ENCODE assay signal across 1 cellular context in the genomic region with DNA sequence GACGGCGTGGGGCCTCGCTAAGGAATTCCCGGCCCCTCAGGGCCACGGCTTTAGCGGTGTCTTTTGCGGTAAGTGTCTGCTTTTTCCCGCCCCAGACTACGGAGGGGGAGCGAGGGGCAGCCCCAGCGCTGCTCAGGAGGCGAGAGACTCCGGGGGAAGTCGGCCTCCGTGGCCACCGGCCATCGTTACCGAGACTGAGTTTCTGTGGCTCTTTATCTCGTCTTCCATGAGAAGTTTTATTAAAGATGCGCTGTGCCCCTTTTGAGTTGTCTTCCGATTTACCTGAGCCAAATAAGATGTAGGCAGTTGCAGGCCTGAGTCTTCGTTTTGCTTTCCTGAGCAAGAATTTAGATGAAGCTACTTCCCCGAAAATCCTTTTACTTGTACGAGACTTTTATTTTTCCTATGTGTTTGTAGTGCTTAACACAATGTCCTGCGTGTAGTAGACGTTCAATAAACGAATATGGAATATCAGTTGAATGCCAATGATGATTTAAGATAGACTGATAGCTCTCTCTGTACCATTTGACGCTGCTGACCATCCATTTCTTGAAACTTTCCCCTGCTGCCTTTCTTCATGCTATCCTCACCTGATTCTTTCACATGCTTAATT.
A peak's percentile ranks its signal among the peaks of the same experiment; 100 is the strongest.
TF ChIP-seq lines count a peak whose summit lies in the region.

No MANE protein-coding gene starts in this region.

TF ChIP-seq in HepG2, 621 proteins besides CTCF, POLR2A, EP300 and RAD21 (continued from another document and continues in another):
- TF ChIP-seq, protein P1, sequence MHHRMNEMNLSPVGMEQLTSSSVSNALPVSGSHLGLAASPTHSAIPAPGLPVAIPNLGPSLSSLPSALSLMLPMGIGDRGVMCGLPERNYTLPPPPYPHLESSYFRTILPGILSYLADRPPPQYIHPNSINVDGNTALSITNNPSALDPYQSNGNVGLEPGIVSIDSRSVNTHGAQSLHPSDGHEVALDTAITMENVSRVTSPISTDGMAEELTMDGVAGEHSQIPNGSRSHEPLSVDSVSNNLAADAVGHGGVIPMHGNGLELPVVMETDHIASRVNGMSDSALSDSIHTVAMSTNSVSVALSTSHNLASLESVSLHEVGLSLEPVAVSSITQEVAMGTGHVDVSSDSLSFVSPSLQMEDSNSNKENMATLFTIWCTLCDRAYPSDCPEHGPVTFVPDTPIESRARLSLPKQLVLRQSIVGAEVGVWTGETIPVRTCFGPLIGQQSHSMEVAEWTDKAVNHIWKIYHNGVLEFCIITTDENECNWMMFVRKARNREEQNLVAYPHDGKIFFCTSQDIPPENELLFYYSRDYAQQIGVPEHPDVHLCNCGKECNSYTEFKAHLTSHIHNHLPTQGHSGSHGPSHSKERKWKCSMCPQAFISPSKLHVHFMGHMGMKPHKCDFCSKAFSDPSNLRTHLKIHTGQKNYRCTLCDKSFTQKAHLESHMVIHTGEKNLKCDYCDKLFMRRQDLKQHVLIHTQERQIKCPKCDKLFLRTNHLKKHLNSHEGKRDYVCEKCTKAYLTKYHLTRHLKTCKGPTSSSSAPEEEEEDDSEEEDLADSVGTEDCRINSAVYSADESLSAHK (CRISPR knock-in tag; IDR thresholded peaks at IDR 0.05; ENCODE audit: borderline replicate concordance), result no peak
- TF ChIP-seq ZNF556 (CRISPR knock-in tag; IDR thresholded peaks at IDR 0.05; ENCODE audit: borderline replicate concordance) (no peak), SYNCRIP (IDR thresholded peaks at IDR 0.05; ENCODE audit: insufficient read depth, low read depth, low read length) (no peak), ZNF766 (CRISPR knock-in tag; IDR thresholded peaks at IDR 0.05; ENCODE audit: borderline replicate concordance) (no peak), ZNF674 (CRISPR knock-in tag; IDR thresholded peaks at IDR 0.05; ENCODE audit: low read depth) (0 out of 2 replicates have a peak, but pooled peaks have one; percentile 36), ZNF10 (CRISPR knock-in tag; IDR thresholded peaks at IDR 0.05; ENCODE audit: borderline replicate concordance, low read depth) (peak; percentile 88; the same call in 1 of the 2 replicates), ISX (CRISPR knock-in tag; conservative IDR thresholded peaks at IDR 0.05) (no peak), ZBTB7B (CRISPR knock-in tag; IDR thresholded peaks at IDR 0.05) (no peak), ZBTB42 (CRISPR knock-in tag; IDR thresholded peaks at IDR 0.05) (0 out of 2 replicates have a peak, but pooled peaks have one; percentile 2), NFKBIZ (CRISPR knock-in tag; IDR thresholded peaks at IDR 0.05) (no peak), ZNF510 (CRISPR knock-in tag; IDR thresholded peaks at IDR 0.05; ENCODE audit: low read depth) (0 out of 2 replicates have a peak, but pooled peaks have one; percentile 3), KDM6A (CRISPR knock-in tag; IDR thresholded peaks at IDR 0.05; ENCODE audit: low read depth) (no peak), CHD4 (IDR thresholded peaks at IDR 0.05; ENCODE audit: borderline replicate concordance, low read length) (no peak), ZBTB20 (CRISPR knock-in tag; IDR thresholded peaks at IDR 0.05; ENCODE audit: borderline replicate concordance, low read depth) (no peak; the same call in 1 of the 2 replicates), ONECUT2 (CRISPR knock-in tag; IDR thresholded peaks at IDR 0.05) (0 out of 2 replicates have a peak, but pooled peaks have one; percentile 3), FOXK2 (IDR thresholded peaks at IDR 0.05) (no peak), ESRRA (CRISPR knock-in tag; IDR thresholded peaks at IDR 0.05; ENCODE audit: low read depth) (no peak), ZNF296 (CRISPR knock-in tag; conservative IDR thresholded peaks at IDR 0.05) (no peak), CENPT (CRISPR knock-in tag; IDR thresholded peaks at IDR 0.05; ENCODE audit: low read depth) (no peak), SNAI1 (CRISPR knock-in tag; IDR thresholded peaks at IDR 0.05; ENCODE audit: borderline replicate concordance) (0 out of 2 replicates have a peak, but pooled peaks have one; percentile 96), ZNF251 (CRISPR knock-in tag; IDR thresholded peaks at IDR 0.05) (no peak), SPEN (CRISPR knock-in tag; IDR thresholded peaks at IDR 0.05; ENCODE audit: low read depth) (no peak), SMYD3 (CRISPR knock-in tag; IDR thresholded peaks at IDR 0.05) (no peak), ZNF83 (CRISPR knock-in tag; IDR thresholded peaks at IDR 0.05; ENCODE audit: borderline replicate concordance) (no peak), AGO2 (optimal IDR thresholded peaks at IDR 0.05; ENCODE audit: low read depth, low read length) (no peak), SALL1 (CRISPR knock-in tag; IDR thresholded peaks at IDR 0.05) (no peak), NCOA2 (CRISPR knock-in tag; IDR thresholded peaks at IDR 0.05) (no peak), MIXL1 (CRISPR knock-in tag; IDR thresholded peaks at IDR 0.05) (no peak), PCBP2 (optimal IDR thresholded peaks at IDR 0.05; ENCODE audit: low read depth, low read length, poor library complexity, severe bottlenecking) (no peak), ZNF737 (CRISPR knock-in tag; IDR thresholded peaks at IDR 0.05; ENCODE audit: borderline replicate concordance) (no peak), SMC3 (IDR thresholded peaks at IDR 0.05; ENCODE audit: low read length) (no peak), ZMAT3 (CRISPR knock-in tag; conservative IDR thresholded peaks at IDR 0.05) (no peak), RCOR2 (CRISPR knock-in tag; IDR thresholded peaks at IDR 0.05) (no peak)
- TF ChIP-seq, protein P2, sequence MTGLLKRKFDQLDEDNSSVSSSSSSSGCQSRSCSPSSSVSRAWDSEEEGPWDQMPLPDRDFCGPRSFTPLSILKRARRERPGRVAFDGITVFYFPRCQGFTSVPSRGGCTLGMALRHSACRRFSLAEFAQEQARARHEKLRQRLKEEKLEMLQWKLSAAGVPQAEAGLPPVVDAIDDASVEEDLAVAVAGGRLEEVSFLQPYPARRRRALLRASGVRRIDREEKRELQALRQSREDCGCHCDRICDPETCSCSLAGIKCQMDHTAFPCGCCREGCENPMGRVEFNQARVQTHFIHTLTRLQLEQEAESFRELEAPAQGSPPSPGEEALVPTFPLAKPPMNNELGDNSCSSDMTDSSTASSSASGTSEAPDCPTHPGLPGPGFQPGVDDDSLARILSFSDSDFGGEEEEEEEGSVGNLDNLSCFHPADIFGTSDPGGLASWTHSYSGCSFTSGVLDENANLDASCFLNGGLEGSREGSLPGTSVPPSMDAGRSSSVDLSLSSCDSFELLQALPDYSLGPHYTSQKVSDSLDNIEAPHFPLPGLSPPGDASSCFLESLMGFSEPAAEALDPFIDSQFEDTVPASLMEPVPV (CRISPR knock-in tag; IDR thresholded peaks at IDR 0.05), result 0 out of 2 replicates have a peak, but pooled peaks have one; percentile 67
- TF ChIP-seq, protein P3, sequence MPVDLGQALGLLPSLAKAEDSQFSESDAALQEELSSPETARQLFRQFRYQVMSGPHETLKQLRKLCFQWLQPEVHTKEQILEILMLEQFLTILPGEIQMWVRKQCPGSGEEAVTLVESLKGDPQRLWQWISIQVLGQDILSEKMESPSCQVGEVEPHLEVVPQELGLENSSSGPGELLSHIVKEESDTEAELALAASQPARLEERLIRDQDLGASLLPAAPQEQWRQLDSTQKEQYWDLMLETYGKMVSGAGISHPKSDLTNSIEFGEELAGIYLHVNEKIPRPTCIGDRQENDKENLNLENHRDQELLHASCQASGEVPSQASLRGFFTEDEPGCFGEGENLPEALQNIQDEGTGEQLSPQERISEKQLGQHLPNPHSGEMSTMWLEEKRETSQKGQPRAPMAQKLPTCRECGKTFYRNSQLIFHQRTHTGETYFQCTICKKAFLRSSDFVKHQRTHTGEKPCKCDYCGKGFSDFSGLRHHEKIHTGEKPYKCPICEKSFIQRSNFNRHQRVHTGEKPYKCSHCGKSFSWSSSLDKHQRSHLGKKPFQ (CRISPR knock-in tag; IDR thresholded peaks at IDR 0.05; ENCODE audit: insufficient replicate concordance), result peak; percentile 39
- TF ChIP-seq, protein P4, sequence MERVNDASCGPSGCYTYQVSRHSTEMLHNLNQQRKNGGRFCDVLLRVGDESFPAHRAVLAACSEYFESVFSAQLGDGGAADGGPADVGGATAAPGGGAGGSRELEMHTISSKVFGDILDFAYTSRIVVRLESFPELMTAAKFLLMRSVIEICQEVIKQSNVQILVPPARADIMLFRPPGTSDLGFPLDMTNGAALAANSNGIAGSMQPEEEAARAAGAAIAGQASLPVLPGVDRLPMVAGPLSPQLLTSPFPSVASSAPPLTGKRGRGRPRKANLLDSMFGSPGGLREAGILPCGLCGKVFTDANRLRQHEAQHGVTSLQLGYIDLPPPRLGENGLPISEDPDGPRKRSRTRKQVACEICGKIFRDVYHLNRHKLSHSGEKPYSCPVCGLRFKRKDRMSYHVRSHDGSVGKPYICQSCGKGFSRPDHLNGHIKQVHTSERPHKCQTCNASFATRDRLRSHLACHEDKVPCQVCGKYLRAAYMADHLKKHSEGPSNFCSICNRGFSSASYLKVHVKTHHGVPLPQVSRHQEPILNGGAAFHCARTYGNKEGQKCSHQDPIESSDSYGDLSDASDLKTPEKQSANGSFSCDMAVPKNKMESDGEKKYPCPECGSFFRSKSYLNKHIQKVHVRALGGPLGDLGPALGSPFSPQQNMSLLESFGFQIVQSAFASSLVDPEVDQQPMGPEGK (CRISPR knock-in tag; IDR thresholded peaks at IDR 0.05), result peak; percentile 27; the same call in 1 of the 2 replicates
- TF ChIP-seq, protein P5, sequence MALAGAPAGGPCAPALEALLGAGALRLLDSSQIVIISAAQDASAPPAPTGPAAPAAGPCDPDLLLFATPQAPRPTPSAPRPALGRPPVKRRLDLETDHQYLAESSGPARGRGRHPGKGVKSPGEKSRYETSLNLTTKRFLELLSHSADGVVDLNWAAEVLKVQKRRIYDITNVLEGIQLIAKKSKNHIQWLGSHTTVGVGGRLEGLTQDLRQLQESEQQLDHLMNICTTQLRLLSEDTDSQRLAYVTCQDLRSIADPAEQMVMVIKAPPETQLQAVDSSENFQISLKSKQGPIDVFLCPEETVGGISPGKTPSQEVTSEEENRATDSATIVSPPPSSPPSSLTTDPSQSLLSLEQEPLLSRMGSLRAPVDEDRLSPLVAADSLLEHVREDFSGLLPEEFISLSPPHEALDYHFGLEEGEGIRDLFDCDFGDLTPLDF (CRISPR knock-in tag; IDR thresholded peaks at IDR 0.05), result 0 out of 2 replicates have a peak, but pooled peaks have one; percentile 3
- TF ChIP-seq, protein P6, sequence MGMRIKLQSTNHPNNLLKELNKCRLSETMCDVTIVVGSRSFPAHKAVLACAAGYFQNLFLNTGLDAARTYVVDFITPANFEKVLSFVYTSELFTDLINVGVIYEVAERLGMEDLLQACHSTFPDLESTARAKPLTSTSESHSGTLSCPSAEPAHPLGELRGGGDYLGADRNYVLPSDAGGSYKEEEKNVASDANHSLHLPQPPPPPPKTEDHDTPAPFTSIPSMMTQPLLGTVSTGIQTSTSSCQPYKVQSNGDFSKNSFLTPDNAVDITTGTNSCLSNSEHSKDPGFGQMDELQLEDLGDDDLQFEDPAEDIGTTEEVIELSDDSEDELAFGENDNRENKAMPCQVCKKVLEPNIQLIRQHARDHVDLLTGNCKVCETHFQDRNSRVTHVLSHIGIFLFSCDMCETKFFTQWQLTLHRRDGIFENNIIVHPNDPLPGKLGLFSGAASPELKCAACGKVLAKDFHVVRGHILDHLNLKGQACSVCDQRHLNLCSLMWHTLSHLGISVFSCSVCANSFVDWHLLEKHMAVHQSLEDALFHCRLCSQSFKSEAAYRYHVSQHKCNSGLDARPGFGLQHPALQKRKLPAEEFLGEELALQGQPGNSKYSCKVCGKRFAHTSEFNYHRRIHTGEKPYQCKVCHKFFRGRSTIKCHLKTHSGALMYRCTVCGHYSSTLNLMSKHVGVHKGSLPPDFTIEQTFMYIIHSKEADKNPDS (CRISPR knock-in tag; IDR thresholded peaks at IDR 0.05), result peak; percentile 85
- TF ChIP-seq, protein P7, sequence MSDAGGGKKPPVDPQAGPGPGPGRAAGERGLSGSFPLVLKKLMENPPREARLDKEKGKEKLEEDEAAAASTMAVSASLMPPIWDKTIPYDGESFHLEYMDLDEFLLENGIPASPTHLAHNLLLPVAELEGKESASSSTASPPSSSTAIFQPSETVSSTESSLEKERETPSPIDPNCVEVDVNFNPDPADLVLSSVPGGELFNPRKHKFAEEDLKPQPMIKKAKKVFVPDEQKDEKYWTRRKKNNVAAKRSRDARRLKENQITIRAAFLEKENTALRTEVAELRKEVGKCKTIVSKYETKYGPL (CRISPR knock-in tag; IDR thresholded peaks at IDR 0.05), result 0 out of 2 replicates have a peak, but pooled peaks have one; percentile 55
- TF ChIP-seq, protein P8, sequence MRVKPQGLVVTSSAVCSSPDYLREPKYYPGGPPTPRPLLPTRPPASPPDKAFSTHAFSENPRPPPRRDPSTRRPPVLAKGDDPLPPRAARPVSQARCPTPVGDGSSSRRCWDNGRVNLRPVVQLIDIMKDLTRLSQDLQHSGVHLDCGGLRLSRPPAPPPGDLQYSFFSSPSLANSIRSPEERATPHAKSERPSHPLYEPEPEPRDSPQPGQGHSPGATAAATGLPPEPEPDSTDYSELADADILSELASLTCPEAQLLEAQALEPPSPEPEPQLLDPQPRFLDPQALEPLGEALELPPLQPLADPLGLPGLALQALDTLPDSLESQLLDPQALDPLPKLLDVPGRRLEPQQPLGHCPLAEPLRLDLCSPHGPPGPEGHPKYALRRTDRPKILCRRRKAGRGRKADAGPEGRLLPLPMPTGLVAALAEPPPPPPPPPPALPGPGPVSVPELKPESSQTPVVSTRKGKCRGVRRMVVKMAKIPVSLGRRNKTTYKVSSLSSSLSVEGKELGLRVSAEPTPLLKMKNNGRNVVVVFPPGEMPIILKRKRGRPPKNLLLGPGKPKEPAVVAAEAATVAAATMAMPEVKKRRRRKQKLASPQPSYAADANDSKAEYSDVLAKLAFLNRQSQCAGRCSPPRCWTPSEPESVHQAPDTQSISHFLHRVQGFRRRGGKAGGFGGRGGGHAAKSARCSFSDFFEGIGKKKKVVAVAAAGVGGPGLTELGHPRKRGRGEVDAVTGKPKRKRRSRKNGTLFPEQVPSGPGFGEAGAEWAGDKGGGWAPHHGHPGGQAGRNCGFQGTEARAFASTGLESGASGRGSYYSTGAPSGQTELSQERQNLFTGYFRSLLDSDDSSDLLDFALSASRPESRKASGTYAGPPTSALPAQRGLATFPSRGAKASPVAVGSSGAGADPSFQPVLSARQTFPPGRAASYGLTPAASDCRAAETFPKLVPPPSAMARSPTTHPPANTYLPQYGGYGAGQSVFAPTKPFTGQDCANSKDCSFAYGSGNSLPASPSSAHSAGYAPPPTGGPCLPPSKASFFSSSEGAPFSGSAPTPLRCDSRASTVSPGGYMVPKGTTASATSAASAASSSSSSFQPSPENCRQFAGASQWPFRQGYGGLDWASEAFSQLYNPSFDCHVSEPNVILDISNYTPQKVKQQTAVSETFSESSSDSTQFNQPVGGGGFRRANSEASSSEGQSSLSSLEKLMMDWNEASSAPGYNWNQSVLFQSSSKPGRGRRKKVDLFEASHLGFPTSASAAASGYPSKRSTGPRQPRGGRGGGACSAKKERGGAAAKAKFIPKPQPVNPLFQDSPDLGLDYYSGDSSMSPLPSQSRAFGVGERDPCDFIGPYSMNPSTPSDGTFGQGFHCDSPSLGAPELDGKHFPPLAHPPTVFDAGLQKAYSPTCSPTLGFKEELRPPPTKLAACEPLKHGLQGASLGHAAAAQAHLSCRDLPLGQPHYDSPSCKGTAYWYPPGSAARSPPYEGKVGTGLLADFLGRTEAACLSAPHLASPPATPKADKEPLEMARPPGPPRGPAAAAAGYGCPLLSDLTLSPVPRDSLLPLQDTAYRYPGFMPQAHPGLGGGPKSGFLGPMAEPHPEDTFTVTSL (CRISPR knock-in tag; IDR thresholded peaks at IDR 0.05; ENCODE audit: borderline replicate concordance), result no peak
